ENCODE assay signal across 1 cellular context in the genomic region with DNA sequence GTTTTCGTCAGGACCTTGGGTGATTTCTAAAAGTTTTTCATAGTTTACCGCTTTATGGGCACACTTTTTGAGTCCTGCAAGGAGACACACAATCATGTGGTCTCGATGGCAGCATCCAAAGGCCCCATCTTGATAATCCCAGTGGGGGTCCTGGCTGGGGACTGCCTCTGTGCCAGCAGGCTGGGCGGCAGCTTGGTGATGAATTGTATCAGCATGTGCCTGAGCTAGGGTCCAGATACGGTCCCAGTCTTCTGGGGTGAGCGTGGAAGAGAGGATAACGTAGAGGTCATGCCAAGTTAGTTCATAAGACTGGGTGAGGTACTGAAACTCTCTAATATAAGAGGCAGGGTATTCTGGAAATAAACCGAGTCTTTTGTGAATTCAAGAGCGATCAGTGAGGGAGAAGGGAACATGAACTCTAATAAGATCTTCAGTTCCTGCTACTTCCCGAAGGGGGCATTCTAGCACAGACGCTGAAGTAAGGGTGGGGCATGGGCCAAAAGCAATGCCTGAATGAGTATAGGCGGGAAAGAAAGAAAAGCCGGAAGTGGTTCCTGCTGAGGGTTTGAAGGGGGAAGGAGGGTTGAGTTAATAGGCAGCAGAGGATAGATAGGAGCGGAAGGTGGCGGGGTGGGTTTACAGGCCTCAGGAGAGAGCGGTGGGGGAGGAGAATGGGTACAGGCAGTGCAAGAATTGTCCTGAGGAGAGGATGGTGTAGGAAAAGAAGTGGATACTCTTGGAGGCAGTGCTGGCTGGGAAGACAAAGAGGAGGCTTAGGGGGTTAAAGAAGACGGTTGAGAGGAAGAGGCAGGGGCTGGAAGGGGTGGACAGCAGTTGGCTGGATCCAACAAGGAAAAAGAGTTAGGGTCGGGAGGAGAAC.
A peak's percentile ranks its signal among the peaks of the same experiment; 100 is the strongest.
TF ChIP-seq lines count a peak whose summit lies in the region.

No MANE protein-coding gene starts in this region.

TF ChIP-seq in GM12878, 131 proteins besides CTCF, POLR2A, EP300 and RAD21 (continued from another document):
- TF ChIP-seq PKNOX1 (IDR thresholded peaks at IDR 0.05) (peak; percentile 29; the same call in 1 of the 2 replicates), GABPA (IDR thresholded peaks at IDR 0.05; ENCODE audit: low read depth) (peak; percentile 56; the same call in 1 of the 2 replicates), PML (IDR thresholded peaks at IDR 0.05; ENCODE audit: low read length) (0 out of 2 replicates have a peak, but pooled peaks have one; percentile 69), MXI1 (IDR thresholded peaks at IDR 0.05; ENCODE audit: low read depth, low read length) (no peak), RFX5 (IDR thresholded peaks at IDR 0.05; ENCODE audit: low read depth, low read length) (no peak), MTA2 (IDR thresholded peaks at IDR 0.05; ENCODE audit: low read depth) (peak; percentile 73), POU2F2 (IDR thresholded peaks at IDR 0.05; ENCODE audit: borderline replicate concordance, low read depth, low read length) (peak; percentile 45; the same call in 1 of the 3 replicates), RELB (IDR thresholded peaks at IDR 0.05; ENCODE audit: low read depth) (peak; percentile 52), HDGF (IDR thresholded peaks at IDR 0.05) (peak; percentile 80; the same call in 1 of the 2 replicates), BACH1 (IDR thresholded peaks at IDR 0.05; ENCODE audit: borderline replicate concordance) (no peak; the same call in 1 of the 2 replicates), CREM (IDR thresholded peaks at IDR 0.05; ENCODE audit: low read depth) (no peak), SPI1 (IDR thresholded peaks at IDR 0.05; ENCODE audit: borderline replicate concordance, insufficient read depth, low read depth, low read length) (peak; percentile 54; the same call in 1 of the 2 replicates), JUNB (IDR thresholded peaks at IDR 0.05) (no peak), IRF3 (IDR thresholded peaks at IDR 0.05) (no peak), ATF7 (IDR thresholded peaks at IDR 0.05; ENCODE audit: low read depth) (peak; percentile 43), ZZZ3 (IDR thresholded peaks at IDR 0.05; ENCODE audit: control insufficient read depth, insufficient read length, low read depth) (no peak), ZBTB40 (IDR thresholded peaks at IDR 0.05; ENCODE audit: borderline replicate concordance) (peak; percentile 20; the same call in 1 of the 2 replicates), MEF2B (IDR thresholded peaks at IDR 0.05; ENCODE audit: partially characterized antibody, poor library complexity, severe bottlenecking) (peak; percentile 20), IRF4 (IDR thresholded peaks at IDR 0.05; ENCODE audit: low read depth, low read length) (no peak), RBBP5 (conservative IDR thresholded peaks at IDR 0.05) (no peak), PAX5 (IDR thresholded peaks at IDR 0.05; ENCODE audit: borderline replicate concordance, low read depth, low read length) (peak; percentile 72; the same call in 1 of the 2 replicates)
- TF ChIP-seq, protein P1, sequence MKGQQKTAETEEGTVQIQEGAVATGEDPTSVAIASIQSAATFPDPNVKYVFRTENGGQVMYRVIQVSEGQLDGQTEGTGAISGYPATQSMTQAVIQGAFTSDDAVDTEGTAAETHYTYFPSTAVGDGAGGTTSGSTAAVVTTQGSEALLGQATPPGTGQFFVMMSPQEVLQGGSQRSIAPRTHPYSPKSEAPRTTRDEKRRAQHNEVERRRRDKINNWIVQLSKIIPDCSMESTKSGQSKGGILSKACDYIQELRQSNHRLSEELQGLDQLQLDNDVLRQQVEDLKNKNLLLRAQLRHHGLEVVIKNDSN (IDR thresholded peaks at IDR 0.05; ENCODE audit: borderline replicate concordance, extremely low read length, insufficient read depth, low read depth, low read length) = no peak
